ENCODE assay signal across 9 cellular contexts in genomic region chr6:170459451-170459850, GRCh38.
DNase-seq lines count a peak whose midpoint lies in the region; ATAC-seq, FAIRE-seq and TF ChIP-seq lines count a peak whose summit lies in the region.
"Had no signal": no experiment of that assay in that cellular context is flagged by ENCODE, and none has a peak within 500 bp of the region (broad histone marks: within the 10 kb centered on the region; RNA-seq: fewer than 3 reads in every experiment).

No MANE protein-coding gene starts in this region.

- no peaks in the 10 kb centered on the region for H3K36me3 ChIP-seq in parathyroid adenoma (ENCODE audit: control insufficient read depth, insufficient read depth, low read length)

- no peaks in the 10 kb centered on the region for H3K27me3 ChIP-seq in parathyroid adenoma (ENCODE audit: control insufficient read depth, insufficient read depth, low read length)

- no peaks in the 10 kb centered on the region for H3K9me3 ChIP-seq in parathyroid adenoma (ENCODE audit: control insufficient read depth, low read length)

- TF ChIP-seq CTCF in parathyroid adenoma (IDR thresholded peaks at IDR 0.05), result no peak

- no peak overlapping the region for H3K27ac ChIP-seq in parathyroid adenoma

- H3K4me1 ChIP-seq in parathyroid adenoma, result no peaks in the 10 kb centered on the region

- peak; percentile 79 for DNase-seq in ELR (ENCODE audit: low read depth)
- peak; percentile 66 for DNase-seq in HTR-8/SVneo (ENCODE audit: insufficient read length, low spot score)
- DNase-seq in amniotic epithelial cell (ENCODE audit: low read depth), result peak; percentile 21
- DNase-seq in HEK293T (ENCODE audit: extremely low spot score), result no peak
- no peak for DNase-seq in putamen (ENCODE audit: low spot score)
- no peak for DNase-seq in C1 segment of cervical spinal cord (lab: John Stamatoyannopoulos, UW)

- ATAC-seq in GM19468 (IDR thresholded peaks at IDR 0.05; ENCODE audit: extremely low read depth, unreplicated experiment), result peak; percentile 79
- ATAC-seq: K562 had no signal

- CTCF ChIA-PET in HEK293T (lab: Yijun Ruan, JAX), result no interaction called here

- peak overlapping the region; percentile 17 for H2AFZ ChIP-seq in parathyroid adenoma

- H3K79me2 ChIP-seq in parathyroid adenoma, result no peaks in the 10 kb centered on the region

- no peak overlapping the region for H3K9ac ChIP-seq in parathyroid adenoma

- peak overlapping the region; percentile 11 for H3K4me3 ChIP-seq in parathyroid adenoma (ENCODE audit: low read depth, low read length)
- H3K4me3 ChIP-seq: K562 had no signal

- peak overlapping the region; percentile 35 for H3K4me2 ChIP-seq in parathyroid adenoma (ENCODE audit: low read length)

- POLR2A ChIA-PET in HEK293T (lab: Yijun Ruan, JAX), result no interaction called here

- FAIRE-seq in HTR-8/SVneo (lab: Jason Lieb, UNC), result no peak
- FAIRE-seq: K562 had no signal

TF ChIP-seq in HEK293T, 16 proteins besides CTCF, POLR2A, EP300 and RAD21:
- no peak for TF ChIP-seq FOXA1 (IDR thresholded peaks at IDR 0.05)
TF ChIP-seq in HEK293T: peak in this region for 0.

Comparison
In these comparisons a context has a peak if more than half of its experiments do, and no peak if none do; other contexts are left out.
1. DNase-seq: peak in ELR (single experiment), HTR-8/SVneo (single experiment) and amniotic epithelial cell (single experiment); none in HEK293T (single experiment), putamen (single experiment) and C1 segment of cervical spinal cord (0 of 14).